In the genomic region with DNA sequence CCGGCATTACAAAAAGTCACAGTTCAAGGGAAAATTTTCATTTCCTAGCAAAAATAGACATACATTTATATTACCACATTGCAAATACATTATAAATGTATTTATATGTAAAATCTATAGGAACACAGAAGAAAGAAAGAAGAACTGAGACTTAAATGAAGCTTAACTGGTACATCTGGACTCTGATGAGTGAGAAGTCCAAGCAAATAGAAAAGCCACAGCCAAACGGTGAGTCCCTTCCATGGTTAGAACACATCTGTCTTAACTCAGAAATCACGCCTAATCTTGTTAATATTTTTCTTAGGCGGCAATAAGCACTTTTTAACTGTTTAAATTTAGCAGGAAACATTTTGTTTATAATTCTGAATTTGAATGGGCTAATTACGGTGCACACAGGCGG, we compare ENCODE assay signal across 21 cellular contexts. TPM values are rescaled to one million over a fixed set of nuclear protein-coding genes. Genes with fewer than 3 reads are reported as not detected.
DNase-seq lines count a peak whose midpoint lies in the region; ATAC-seq, FAIRE-seq and TF ChIP-seq lines count a peak whose summit lies in the region.
"Had no signal": no experiment of that assay in that cellular context is flagged by ENCODE, and none has a peak within 500 bp of the region (broad histone marks: within the 10 kb centered on the region; RNA-seq: fewer than 3 reads in every experiment).

No MANE protein-coding gene starts in this region.

- H3K27me3 ChIP-seq in BLaER1, result no peaks in the 10 kb centered on the region
- H3K27me3 ChIP-seq in SU-DHL-6 (ENCODE audit: low read length), result no peaks in the 10 kb centered on the region
- no peaks in the 10 kb centered on the region for H3K27me3 ChIP-seq in thyroid gland
- no peaks in the 10 kb centered on the region for H3K27me3 ChIP-seq in effector memory CD4-positive, alpha-beta T cell (replicated peaks; ENCODE audit: control insufficient read depth, insufficient read depth, low read length, poor library complexity, severe bottlenecking)

- H3K4me1 ChIP-seq in BLaER1 (peaks cover 33% of the 10 kb centered on the region), thyroid gland (no peaks in the 10 kb centered on the region)
- H3K4me1 ChIP-seq in effector memory CD4-positive, alpha-beta T cell (ENCODE audit: control insufficient read depth, insufficient read depth, low read length, poor library complexity, severe bottlenecking), result peaks cover 15% of the 10 kb centered on the region

- ATAC-seq in naive thymus-derived CD8-positive, alpha-beta T cell, result no peak
- ATAC-seq in GM19023 (IDR thresholded peaks at IDR 0.05; ENCODE audit: unreplicated experiment), result no peak

- H3K9me3 ChIP-seq in BLaER1 (peaks cover 10% of the 10 kb centered on the region; the same call in 1 of the 2 replicates), SU-DHL-6 (ENCODE audit: insufficient read depth, low read length) (no peaks in the 10 kb centered on the region), thyroid gland (no peaks in the 10 kb centered on the region)
- H3K9me3 ChIP-seq in effector memory CD4-positive, alpha-beta T cell (ENCODE audit: control insufficient read depth, low read length), result no peaks in the 10 kb centered on the region

- H3K36me3 ChIP-seq in BLaER1 (no peaks in the 10 kb centered on the region), SU-DHL-6 (ENCODE audit: low read length) (no peaks in the 10 kb centered on the region), thyroid gland (no peaks in the 10 kb centered on the region)
- no peaks in the 10 kb centered on the region for H3K36me3 ChIP-seq in effector memory CD4-positive, alpha-beta T cell (ENCODE audit: control insufficient read depth, insufficient read depth, low read length)

- peak overlapping the region; percentile 13 for H2AFZ ChIP-seq in SU-DHL-6 (ENCODE audit: low read depth, low read length, severe bottlenecking)
- H2AFZ ChIP-seq: PC-9 had no signal

- H3F3A ChIP-seq in SU-DHL-6 (ENCODE audit: insufficient read depth), result 0 out of 2 replicates have a peak, but pooled peaks cover 6% of the 10 kb centered on the region

- no peak overlapping the region for H3K4me3 Mint-ChIP-seq in naive thymus-derived CD8-positive, alpha-beta T cell

- WGBS in thyroid gland, 2 donors, result 92 to 95% methylated on average over 6 of the region's 6 CpGs

- no peaks in the 10 kb centered on the region for H3K9me2 ChIP-seq in SU-DHL-6 (replicated peaks; ENCODE audit: insufficient read depth, low read length)

- peaks cover 0 to 7% (median 4%) of the 10 kb centered on the region in 3 donors for H3K36me3 Mint-ChIP-seq in naive thymus-derived CD8-positive, alpha-beta T cell

- no peak for FAIRE-seq in GM12891 (lab: Jason Lieb, UNC)
- FAIRE-seq: A204.1 had no signal

- peaks cover 0 to 16% (median 0%) of the 10 kb centered on the region in 9 donors for H3K9me3 Mint-ChIP-seq in naive thymus-derived CD8-positive, alpha-beta T cell

- H3K27ac ChIP-seq in BLaER1 (no peak overlapping the region), SU-DHL-6 (ENCODE audit: low read depth, low read length) (peak overlapping the region; percentile 75), thyroid gland (no peak overlapping the region)
- no peak overlapping the region for H3K27ac ChIP-seq in effector memory CD4-positive, alpha-beta T cell (ENCODE audit: insufficient read depth, low read length, poor library complexity, severe bottlenecking)
- H3K27ac ChIP-seq: PC-9 had no signal

- no peak for TF ChIP-seq CTCF in SU-DHL-6 (IDR thresholded peaks at IDR 0.05; ENCODE audit: insufficient read depth, low read length, poor library complexity, severe bottlenecking)
- no peak for TF ChIP-seq CTCF in thyroid gland (IDR thresholded peaks at IDR 0.05)

- H3K9ac ChIP-seq in BLaER1 (no peak overlapping the region), SU-DHL-6 (ENCODE audit: low read length) (no peak overlapping the region)

- H3K79me2 ChIP-seq in SU-DHL-6 (ENCODE audit: insufficient read depth, low read length), result no peaks in the 10 kb centered on the region

- no peaks in the 10 kb centered on the region for H3K27me3 Mint-ChIP-seq in naive thymus-derived CD8-positive, alpha-beta T cell

- POLR2A ChIA-PET in naive thymus-derived CD8-positive, alpha-beta T cell (lab: Charles Lee), result no interaction called here

- H4K20me1 ChIP-seq in BLaER1 (no peaks in the 10 kb centered on the region), SU-DHL-6 (ENCODE audit: low read depth, low read length) (no peaks in the 10 kb centered on the region)

- H3K4me1 Mint-ChIP-seq in naive thymus-derived CD8-positive, alpha-beta T cell, result peaks cover 8 to 73% (median 51%) of the 10 kb centered on the region in 4 donors

- intact Hi-C loops in thyroid gland (cut with DNase I), result no loop called here

- TF ChIP-seq POLR2A in GM12891 (IDR thresholded peaks at IDR 0.05; ENCODE audit: low read depth, low read length), result no peak
- no peak for TF ChIP-seq POLR2A in thyroid gland (IDR thresholded peaks at IDR 0.05)

- peak overlapping the region in 7 of 10 donors; percentile 20 to 98 (median 74) for H3K27ac Mint-ChIP-seq in naive thymus-derived CD8-positive, alpha-beta T cell

- peak overlapping the region; percentile 63 for H3K4me2 ChIP-seq in BLaER1
- H3K4me2 ChIP-seq in SU-DHL-6 (ENCODE audit: low read depth, low read length, poor library complexity, severe bottlenecking), result peak overlapping the region; percentile 31
- H3K4me2 ChIP-seq: PC-9 had no signal

- DNase-seq in GM12891 (ENCODE audit: insufficient read length, low spot score), result no peak
- DNase-seq in naive thymus-derived CD8-positive, alpha-beta T cell, result no peak
- DNase-seq in NCI-H82 treated with DMSO at 0.1 percent for 48 hours (lab: John Stamatoyannopoulos, UW; ENCODE audit: unreplicated experiment), result no peak
- no peak for DNase-seq in thyroid gland
- no peak for DNase-seq in effector memory CD4-positive, alpha-beta T cell
- DNase-seq: DMS 273 treated with DMSO at 0.1 percent for 48 hours; EL; HCEC 1CT; IMR-90; NCI-H1048; NCI-H146; NCI-H2081 treated with DMSO at 0.1 percent for 48 hours; NCI-H2227 treated with DMSO at 0.1 percent for 48 hours; NCI-H526; NK-92 treated with Interleukin-12 subunit alpha and Interleukin-12 subunit beta, amount 100 ng/mL, for 24 hours; PC-9 had no signal

- H3K4me3 ChIP-seq in BLaER1, result no peak overlapping the region
- no peak overlapping the region for H3K4me3 ChIP-seq in SU-DHL-6 (ENCODE audit: insufficient read depth, low read length, poor library complexity, severe bottlenecking)
- H3K4me3 ChIP-seq in thyroid gland (replicated peaks in 1 of 3), result no peak overlapping the region
- H3K4me3 ChIP-seq in effector memory CD4-positive, alpha-beta T cell (ENCODE audit: insufficient read depth, low read depth, low read length, poor library complexity, severe bottlenecking), result no peak overlapping the region
- H3K4me3 ChIP-seq: PC-9 had no signal

TF ChIP-seq in GM12891, 5 proteins besides CTCF, POLR2A, EP300 and RAD21:
- TF ChIP-seq SPI1 (IDR thresholded peaks at IDR 0.05; ENCODE audit: low read depth, low read length), result peak; percentile 53
- no peak for TF ChIP-seq TAF1 (IDR thresholded peaks at IDR 0.05; ENCODE audit: low read depth, low read length)

RNA-seq across cellular contexts. Expression of a gene that starts 9.4 kb away (rescaled TPM):
- not detected for polyA plus RNA-seq in GM12891 (2012; ENCODE audit: low read depth, missing spikeins)
- 1 to 10 TPM; 1.6 TPM for total RNA-seq in naive thymus-derived CD8-positive, alpha-beta T cell
- 10 to 100 TPM in 1 of 3 donors, under 1 TPM in 2; 0.58 to 41.2 (median 0.95) TPM for polyA plus RNA-seq in naive thymus-derived CD8-positive, alpha-beta T cell
- 1 to 10 TPM in 1 of 4 donors, under 1 TPM in 3; 0.22 to 1.0 (median 0.60) TPM for total RNA-seq in thyroid gland
- total RNA-seq: IMR-90, PC-9, SK-MEL-5 had no signal
- polyA plus RNA-seq: IMR-90 had no signal

RNA-seq across cellular contexts. Expression of a gene that starts 52.4 kb away (rescaled TPM):
- 29.9 TPM for polyA plus RNA-seq in GM12891 (2012; ENCODE audit: low read depth, missing spikeins)
- total RNA-seq in naive thymus-derived CD8-positive, alpha-beta T cell, result 100 to 1,000 TPM; 433 to 438 TPM
- 100 to 1,000 TPM; 315 to 389 (median 329) TPM for polyA plus RNA-seq in naive thymus-derived CD8-positive, alpha-beta T cell
- 10 to 100 TPM in 2 of 4 donors, 1 to 10 TPM in 2; 4.9 to 11.3 (median 9.8) TPM for total RNA-seq in thyroid gland

Comparison
In these comparisons a context has a peak if more than half of its experiments do, and no peak if none do; other contexts are left out.
1. RNA of a gene that starts 52.4 kb away (total RNA-seq): 433 to 438 TPM in naive thymus-derived CD8-positive, alpha-beta T cell; 4.9 to 11.3 TPM in thyroid gland; every median in the first group is over 10 times any median in the second.